ENCODE assay signal across 28 cellular contexts in genomic region chr11:69074375-69074774, GRCh38. TPM values are rescaled to one million over a fixed set of nuclear protein-coding genes. Genes with fewer than 3 reads are reported as not detected.
DNase-seq lines count a peak whose midpoint lies in the region; ATAC-seq, FAIRE-seq and TF ChIP-seq lines count a peak whose summit lies in the region.
"Had no signal": no experiment of that assay in that cellular context is flagged by ENCODE, and none has a peak within 500 bp of the region (broad histone marks: within the 10 kb centered on the region; RNA-seq: fewer than 3 reads in every experiment).

No MANE protein-coding gene starts in this region.

- H3K36me3 ChIP-seq in IMR-90 (ENCODE audit: control insufficient read depth, insufficient read depth, low read length) = peaks cover 34% of the 10 kb centered on the region
- H3K36me3 ChIP-seq in astrocyte (ENCODE audit: insufficient read depth, low read length) = no peaks in the 10 kb centered on the region
- peaks cover 20 to 48% of the 10 kb centered on the region in 2 donors for H3K36me3 ChIP-seq in muscle layer of duodenum (ENCODE audit: control insufficient read depth in 1 of 2, insufficient read depth in 2 of 2, low read length in 2 of 2)
- peaks cover 0 to 20% (median 5%) of the 10 kb centered on the region in 4 donors for H3K36me3 ChIP-seq in transverse colon
- H3K36me3 ChIP-seq: neural progenitor cell had no signal

- H3K27me3 ChIP-seq in IMR-90 (ENCODE audit: control insufficient read depth, insufficient read depth, low read length) = no peaks in the 10 kb centered on the region
- no peaks in the 10 kb centered on the region for H3K27me3 ChIP-seq in astrocyte (ENCODE audit: insufficient read depth, low read length)
- no peaks in the 10 kb centered on the region for H3K27me3 ChIP-seq in muscle layer of duodenum (ENCODE audit: low read depth, low read length)
- no peaks in the 10 kb centered on the region for H3K27me3 ChIP-seq in transverse colon
- H3K27me3 ChIP-seq: cardiac muscle cell, left lung, neural progenitor cell had no signal

- peak overlapping the region; percentile 54 for H3K4ac ChIP-seq in IMR-90 (ENCODE audit: low read depth, low read length)

- peak overlapping the region; percentile 14 for H4K91ac ChIP-seq in IMR-90 (ENCODE audit: insufficient read depth, low read depth, low read length)

- H2BK120ac ChIP-seq in IMR-90 (ENCODE audit: low read depth, low read length) = peak overlapping the region; percentile 53; the same call in 1 of the 2 replicates

- H2AFZ ChIP-seq in IMR-90 (replicated peaks; ENCODE audit: low read length, poor library complexity) (no peak overlapping the region), astrocyte (ENCODE audit: low read depth, low read length) (no peak overlapping the region)
- H2AFZ ChIP-seq: neural progenitor cell had no signal

- DNase-seq in IMR-90 = no peak
- DNase-seq in astrocyte (ENCODE audit: low read depth) = no peak
- no peak for DNase-seq in transverse colon
- no peak for DNase-seq in activated CD4-positive, alpha-beta T cell treated with anti-CD3 and anti-CD28 coated beads for 48 hours
- DNase-seq: activated naive CD4-positive, alpha-beta T cell treated with anti-CD3 and anti-CD28 coated beads for 36 hours; activated T-cell treated with anti-CD3 and anti-CD28 coated beads, Interleukin-2, amount 50 U/mL, for 4 hours; amniotic stem cell; CD8-positive, alpha-beta T cell; DMS153; hippocampal formation; KBM-7; left lung; MV-4-11; NCI-H1694; NCI-H774; SHP77 treated with DMSO at 0.1 percent for 48 hours; stimulated activated CD4-positive, alpha-beta T cell treated with anti-CD3 and anti-CD28 coated beads, Interleukin-4, amount 100 ng/mL, for 24 hours; stimulated activated naive CD8-positive, alpha-beta T cell treated with anti-CD3 and anti-CD28 coated beads, Interleukin-15, Interleukin-2, amounts not matched to agents 100 U/mL and 50 U/mL, for 24 hours; T-cell had no signal

- POLR2A ChIA-PET in IMR-90 (lab: Charles Lee; ENCODE audit: unreplicated experiment) = no interaction called here

- peak overlapping the region; percentile 54; the same call in 1 of the 3 replicates for H2BK15ac ChIP-seq in IMR-90 (ENCODE audit: low read depth, low read length)

- H2AK9ac ChIP-seq in IMR-90 (replicated peaks; ENCODE audit: low read depth, low read length, poor library complexity) = peak overlapping the region; percentile 26

- no peak for TF ChIP-seq CTCF in IMR-90 (conservative IDR thresholded peaks at IDR 0.05; ENCODE audit: low read depth, low read length)
- no peak for TF ChIP-seq CTCF in astrocyte (IDR thresholded peaks at IDR 0.05; ENCODE audit: insufficient read depth, low read depth, low read length)
- TF ChIP-seq CTCF in transverse colon (IDR thresholded peaks at IDR 0.05) = no peak

- peaks cover 13% of the 10 kb centered on the region for H3K4me1 ChIP-seq in IMR-90 (ENCODE audit: control insufficient read depth, insufficient read depth, low read length)
- peaks cover 20% of the 10 kb centered on the region for H3K4me1 ChIP-seq in astrocyte (ENCODE audit: insufficient read depth, low read length)
- H3K4me1 ChIP-seq in muscle layer of duodenum (ENCODE audit: control insufficient read depth in 1 of 2, insufficient read depth in 2 of 2, low read length in 2 of 2) = peaks cover 0 to 3% of the 10 kb centered on the region in 2 donors
- peaks cover 0 to 13% (median 6%) of the 10 kb centered on the region in 4 donors for H3K4me1 ChIP-seq in transverse colon
- H3K4me1 ChIP-seq: neural progenitor cell, prostate gland had no signal

- peak overlapping the region; percentile 94; the same call in 1 of the 2 replicates for H2AK5ac ChIP-seq in IMR-90 (ENCODE audit: low read depth, low read length)

- H3K4me3 Mint-ChIP-seq in astrocyte (ENCODE audit: unreplicated experiment) = no peak overlapping the region
- H3K4me3 Mint-ChIP-seq: activated naive CD4-positive, alpha-beta T cell treated with anti-CD3 and anti-CD28 coated beads for 36 hours; activated T-cell treated with anti-CD3 and anti-CD28 coated beads, Interleukin-2, amount 50 U/mL, for 4 hours; CD8-positive, alpha-beta T cell; neural progenitor cell; T-cell had no signal

- no peak for TF ChIP-seq EP300 in transverse colon (IDR thresholded peaks at IDR 0.05; ENCODE audit: low read depth)

- H3K27me3 Mint-ChIP-seq in astrocyte (ENCODE audit: low read depth, unreplicated experiment) = no peaks in the 10 kb centered on the region
- H3K27me3 Mint-ChIP-seq: T-cell had no signal

- H3K4me3 ChIP-seq in IMR-90 (ENCODE audit: insufficient read depth, low read depth, low read length) (no peak overlapping the region), astrocyte (ENCODE audit: insufficient read depth, low read depth, low read length) (no peak overlapping the region), muscle layer of duodenum (ENCODE audit: low read depth in 1 of 2, low read length in 2 of 2) (no peak overlapping the region), transverse colon (no peak overlapping the region)
- H3K4me3 ChIP-seq: cardiac muscle cell, left lung, neural progenitor cell, prostate gland, smooth muscle cell had no signal

- no peak overlapping the region for H3K9ac ChIP-seq in IMR-90 (ENCODE audit: low read depth, low read length)
- H3K9ac ChIP-seq in astrocyte (ENCODE audit: low read length) = peak overlapping the region; percentile 80
- H3K9ac ChIP-seq: neural progenitor cell had no signal

- H3K9me3 ChIP-seq in IMR-90 (ENCODE audit: control insufficient read depth, insufficient read depth, low read length) (no peaks in the 10 kb centered on the region), astrocyte (ENCODE audit: insufficient read depth, low read depth, low read length) (no peaks in the 10 kb centered on the region), muscle layer of duodenum (ENCODE audit: control insufficient read depth in 1 of 2, low read length in 2 of 2) (no peaks in the 10 kb centered on the region), transverse colon (no peaks in the 10 kb centered on the region)
- H3K9me3 ChIP-seq: left lung, prostate gland had no signal

- no peak overlapping the region for H3K18ac ChIP-seq in IMR-90 (ENCODE audit: low read depth, low read length)

- in situ Hi-C loops in IMR-90 (cut with MboI; ENCODE audit: low sequenced_read_pairs) = no loop called here
- in situ Hi-C loops in transverse colon (cut with MboI; ENCODE audit: low pct_ligation_motif_present in 1 of 4, low pct_unique_long_range_greater_than_20kb in 1 of 4, low sequenced_read_pairs in 3 of 4) = no loop called here

- FAIRE-seq in astrocyte (lab: Jason Lieb, UNC) = no peak
- FAIRE-seq: endometrium, GM18507 had no signal

- H3K14ac ChIP-seq in IMR-90 (replicated peaks; ENCODE audit: low read depth, low read length) = 0 out of 2 replicates have a peak overlapping the region, but pooled peaks have one; percentile 18

- peak overlapping the region; percentile 31; the same call in 1 of the 2 replicates for H3K27ac ChIP-seq in IMR-90 (ENCODE audit: insufficient read depth, low read length)
- peak overlapping the region; percentile 87 for H3K27ac ChIP-seq in astrocyte (ENCODE audit: low read depth, low read length)
- peak overlapping the region; percentile 62 for H3K27ac ChIP-seq in muscle layer of duodenum (ENCODE audit: low read length)
- peak overlapping the region; percentile 63 to 90 (median 70) for H3K27ac ChIP-seq in transverse colon
- H3K27ac ChIP-seq: cardiac muscle cell, left lung, neural progenitor cell had no signal

- peaks cover 13% of the 10 kb centered on the region for H3K4me1 Mint-ChIP-seq in astrocyte (ENCODE audit: low read depth, unreplicated experiment)
- H3K4me1 Mint-ChIP-seq: neural progenitor cell had no signal

- H3K9me1 ChIP-seq in IMR-90 (ENCODE audit: insufficient read depth, low read length) = peaks cover 17% of the 10 kb centered on the region

- no peak for ATAC-seq in IMR-90 (ENCODE audit: low read depth)
- ATAC-seq in esophagus mucosa = no peak
- ATAC-seq in HG03378 (IDR thresholded peaks at IDR 0.05; ENCODE audit: unreplicated experiment) = no peak
- ATAC-seq: activated T-cell treated with anti-CD3 and anti-CD28 coated beads, Interleukin-2, amount 50 U/mL, for 4 hours; CD8-positive, alpha-beta T cell; left lung; stimulated activated naive CD8-positive, alpha-beta T cell treated with anti-CD3 and anti-CD28 coated beads, Interleukin-15, Interleukin-2, amounts not matched to agents 100 U/mL and 50 U/mL, for 24 hours; T-cell had no signal

- H4K8ac ChIP-seq in IMR-90 (ENCODE audit: low read depth in 2 of 2, low read length in 2 of 2) = peak overlapping the region in 1 of 2 experiments; percentile 53; a peak in 1 of 4 replicates

- H3K79me2 ChIP-seq in astrocyte (ENCODE audit: insufficient read depth, low read length) = no peaks in the 10 kb centered on the region

- BruUV-seq in IMR-90 (replicated peaks; lab: Mats Ljungman, UMichigan) = no TSS peak

- H3K27ac Mint-ChIP-seq in astrocyte (ENCODE audit: unreplicated experiment) = no peak overlapping the region
- H3K27ac Mint-ChIP-seq: activated naive CD4-positive, alpha-beta T cell treated with anti-CD3 and anti-CD28 coated beads for 36 hours; CD8-positive, alpha-beta T cell; neural progenitor cell; T-cell had no signal

- H4K5ac ChIP-seq in IMR-90 (ENCODE audit: low read depth, low read length) = no peak overlapping the region

- no peak for TF ChIP-seq POLR2A in IMR-90 (IDR thresholded peaks at IDR 0.05; ENCODE audit: low read depth, low read length)
- no peak for TF ChIP-seq POLR2A in transverse colon (IDR thresholded peaks at IDR 0.05)

- H3K56ac ChIP-seq in IMR-90 (ENCODE audit: extremely low read depth, insufficient read depth, low read length) = no peak overlapping the region

- H3K36me3 Mint-ChIP-seq in astrocyte (ENCODE audit: low read depth, unreplicated experiment) = peaks cover 16% of the 10 kb centered on the region

- 0 out of 2 replicates have a peak overlapping the region, but pooled peaks have one; percentile 46 for H2BK20ac ChIP-seq in IMR-90 (ENCODE audit: low read depth, low read length)

- peak overlapping the region; percentile 57 for H2BK5ac ChIP-seq in IMR-90 (ENCODE audit: low read depth, low read length, poor library complexity, severe bottlenecking)

- H3K4me2 ChIP-seq in IMR-90 (ENCODE audit: low read depth, low read length) (no peak overlapping the region), astrocyte (ENCODE audit: low read length) (no peak overlapping the region)
- H3K4me2 ChIP-seq: neural progenitor cell, smooth muscle cell had no signal

- dilution Hi-C loops in IMR-90 (cut with HindIII; ENCODE audit: low sequenced_read_pairs, unreplicated experiment) = no loop called here

- H4K20me1 ChIP-seq in IMR-90 (ENCODE audit: insufficient read depth, low read length) (peaks cover 7% of the 10 kb centered on the region; the same call in 1 of the 2 replicates), astrocyte (ENCODE audit: insufficient read depth, low read length) (peaks cover 11% of the 10 kb centered on the region)

- H3K79me1 ChIP-seq in IMR-90 (ENCODE audit: low read depth in 1 of 2, low read length in 2 of 2) = peaks cover 0 to 14% of the 10 kb centered on the region in 2 experiments; a peak in 1 of 4 replicates

- TF ChIP-seq RAD21 in IMR-90 (IDR thresholded peaks at IDR 0.05; ENCODE audit: low read length) = no peak

- H3K23ac ChIP-seq in IMR-90 (ENCODE audit: low read depth, low read length) = no peak overlapping the region

- intact Hi-C loops in IMR-90 (cut with micrococcal nuclease) (no loop called here), transverse colon (cut with DNase I; ENCODE audit: low total_unique reads) (no loop called here)

- WGBS in IMR-90 (ENCODE audit: extremely low coverage in 2 of 2, insufficient read length in 1 of 2), 2 experiments = 98% methylated on average over 6 of the region's 10 CpGs; no CpG with 5 or more reads in 1 of the 2 experiments
- 80 to 88% methylated on average over 1 to 10 of the region's 10 CpGs for WGBS in transverse colon (ENCODE audit: low coverage in 1 of 2), 2 donors

- CTCF ChIA-PET in IMR-90 (lab: Yijun Ruan, JAX) = no interaction called here

- no peaks in the 10 kb centered on the region for H3K9me3 Mint-ChIP-seq in astrocyte (ENCODE audit: unreplicated experiment)
- H3K9me3 Mint-ChIP-seq: activated naive CD4-positive, alpha-beta T cell treated with anti-CD3 and anti-CD28 coated beads for 36 hours; activated T-cell treated with anti-CD3 and anti-CD28 coated beads, Interleukin-2, amount 50 U/mL, for 4 hours; CD8-positive, alpha-beta T cell; neural progenitor cell; T-cell had no signal

RNA-seq across cellular contexts. Expression of gene TPCN2, which starts 25.6 kb away (rescaled TPM):
- total RNA-seq in IMR-90 (2012; rRNA removed) (3.1 and 3.4 TPM in 2 replicates), astrocyte (8.4 and 9.5 TPM in 2 replicates), transverse colon (10 to 100 TPM; 16.8 to 25.4 (median 20.7) TPM), esophagus mucosa (6.6 TPM)
- polyA plus RNA-seq in IMR-90 (2012; rRNA removed) = 6.9 and 8.0 TPM in 2 replicates
- 5.9 and 7.4 TPM in 2 replicates for polyA plus RNA-seq in IMR-90 (2012; cell fraction: cytosol; rRNA removed)
- 41.5 and 56.5 TPM in 2 replicates for polyA plus RNA-seq in IMR-90 (2012; cell fraction: nucleus; rRNA removed; ENCODE audit: low replicate concordance)

Comparison
In these comparisons a context has a peak if more than half of its experiments do, and no peak if none do; other contexts are left out.
1. H3K27ac ChIP-seq: peak in every context shown above with its lines; median percentile 87 in astrocyte; 70 in transverse colon; 62 in muscle layer of duodenum; 31 in IMR-90.